7 cellular contexts compared by ENCODE assay signal in genomic region chr2:208256192-208256782, GRCh38. TPM values are rescaled to one million over a fixed set of nuclear protein-coding genes. Genes with fewer than 3 reads are reported as not detected.
A peak's percentile ranks its signal among the peaks of the same experiment; 100 is the strongest.
DNase-seq lines count a peak whose midpoint lies in the region; ATAC-seq and TF ChIP-seq lines count a peak whose summit lies in the region.

No MANE protein-coding gene starts in this region.

- peaks cover 36% of the 10 kb centered on the region for H3K4me1 ChIP-seq in Caco-2
- H3K4me1 ChIP-seq in mesendoderm (ENCODE audit: control insufficient read depth, low read depth, low read length), result peaks cover 2% of the 10 kb centered on the region

- H3K56ac ChIP-seq in mesendoderm (ENCODE audit: low read length), result no peak overlapping the region

- no peak overlapping the region for H2BK15ac ChIP-seq in mesendoderm (replicated peaks; ENCODE audit: low read depth)

- no TSS peak for BruUV-seq in Caco-2 (replicated peaks; lab: Mats Ljungman, UMichigan)

- H3K18ac ChIP-seq in mesendoderm (ENCODE audit: low read length), result no peak overlapping the region

- no peaks in the 10 kb centered on the region for H3K9me3 ChIP-seq in Caco-2

- no peaks in the 10 kb centered on the region for H3K9me3 Mint-ChIP-seq in Caco-2 (ENCODE audit: unreplicated experiment)
- no peaks in the 10 kb centered on the region for H3K9me3 Mint-ChIP-seq in activated T-helper 17 cell treated with anti-CD3 and anti-CD28 coated beads, Interleukin-2, amount 50 U/mL, for 72 hours
- H3K9me3 Mint-ChIP-seq in stimulated activated naive B cell treated with anti-CD40 and anti-IgM and Interleukin-4, amounts not matched to agents 10 μg/mL and 1 μg/mL and 100 μg/mL, for 72 hours, result no peaks in the 10 kb centered on the region

- no peak for ATAC-seq in activated T-helper 17 cell treated with anti-CD3 and anti-CD28 coated beads, Interleukin-2, amount 50 U/mL, for 72 hours (replicated peaks)
- ATAC-seq in stimulated activated naive B cell treated with anti-CD40 and anti-IgM and Interleukin-4, amounts not matched to agents 10 μg/mL and 1 μg/mL and 100 μg/mL, for 72 hours (replicated peaks), result no peak
- no peak for ATAC-seq in HG03045 (IDR thresholded peaks at IDR 0.05; ENCODE audit: unreplicated experiment)

- H3K9ac ChIP-seq in mesendoderm (ENCODE audit: low read length), result no peak overlapping the region

- TF ChIP-seq CTCF in Caco-2 (IDR thresholded peaks at IDR 0.05; ENCODE audit: insufficient read depth in 1 of 2, low read depth in 1 of 2, low read length in 1 of 2, severe bottlenecking in 1 of 2, unreplicated experiment in 1 of 2), result peak in 1 of 2 experiments; percentile 21
- peak; percentile 31 for TF ChIP-seq CTCF in GM13976 (IDR thresholded peaks at IDR 0.05; ENCODE audit: borderline replicate concordance, control extremely low read depth, extremely low read depth, insufficient read depth, missing control alignments)

- H3K23ac ChIP-seq in mesendoderm (ENCODE audit: low read length), result no peak overlapping the region

- H3K36me3 ChIP-seq in Caco-2 (ENCODE audit: control insufficient read depth, insufficient read depth, low read length), result peaks cover 2% of the 10 kb centered on the region; the same call in 1 of the 2 replicates
- H3K36me3 ChIP-seq in mesendoderm (ENCODE audit: control insufficient read depth, insufficient read depth, low read length), result no peaks in the 10 kb centered on the region

- H3K79me1 ChIP-seq in mesendoderm (ENCODE audit: low read length), result peaks cover 8% of the 10 kb centered on the region

- no peak overlapping the region for H2BK120ac ChIP-seq in mesendoderm (ENCODE audit: low read depth, low read length)

- POLR2A ChIA-PET in Caco-2 (lab: Charles Lee), result no interaction called here

- H2BK5ac ChIP-seq in mesendoderm (ENCODE audit: low read length), result no peak overlapping the region

- H3K27ac Mint-ChIP-seq in Caco-2 (ENCODE audit: unreplicated experiment), result peak overlapping the region; percentile 62
- H3K27ac Mint-ChIP-seq in activated T-helper 17 cell treated with anti-CD3 and anti-CD28 coated beads, Interleukin-2, amount 50 U/mL, for 72 hours, result peak overlapping the region; percentile 49
- H3K27ac Mint-ChIP-seq in stimulated activated naive B cell treated with anti-CD40 and anti-IgM and Interleukin-4, amounts not matched to agents 10 μg/mL and 1 μg/mL and 100 μg/mL, for 72 hours, result no peak overlapping the region

- DNase-seq in Caco-2, result peak in 1 of 2 experiments; percentile 21
- DNase-seq in GM13976 (ENCODE audit: low spot score), result no peak
- DNase-seq in mesendoderm, result peak; percentile 48
- DNase-seq in stimulated activated naive B cell treated with anti-CD40 and anti-IgM and Interleukin-4, amounts not matched to agents 10 μg/mL and 1 μg/mL and 100 μg/mL, for 72 hours, result no peak
- no peak for DNase-seq in midbrain (lab: John Stamatoyannopoulos, UW)

- no peak overlapping the region for H4K5ac ChIP-seq in mesendoderm (ENCODE audit: low read length)

- WGBS in mesendoderm (ENCODE audit: extremely low coverage, insufficient coverage, low lambda C conversion rate), result no CpG with 5 or more reads among the region's 10 CpGs

- CTCF ChIA-PET in Caco-2 (lab: Charles Lee), result interaction anchor here (2.8 kb wide), 1 partner anchor 155 kb away, joined by 32 read pairs; no protein-coding TSS in a partner anchor

- intact Hi-C loops in Caco-2 (cut with micrococcal nuclease; ENCODE audit: unreplicated experiment), result no loop called here

- H3K4me1 Mint-ChIP-seq in Caco-2 (ENCODE audit: low read depth, unreplicated experiment), result peaks cover 18% of the 10 kb centered on the region
- H3K4me1 Mint-ChIP-seq in activated T-helper 17 cell treated with anti-CD3 and anti-CD28 coated beads, Interleukin-2, amount 50 U/mL, for 72 hours, result peaks cover 9% of the 10 kb centered on the region
- H3K4me1 Mint-ChIP-seq in stimulated activated naive B cell treated with anti-CD40 and anti-IgM and Interleukin-4, amounts not matched to agents 10 μg/mL and 1 μg/mL and 100 μg/mL, for 72 hours, result peaks cover 8 to 37% of the 10 kb centered on the region in 2 donors

- no peak overlapping the region for H3K4ac ChIP-seq in mesendoderm (ENCODE audit: low read depth, low read length)

- H3K27me3 ChIP-seq in Caco-2 (replicated peaks; ENCODE audit: control insufficient read depth, insufficient read depth, low read length), result no peaks in the 10 kb centered on the region
- H3K27me3 ChIP-seq in mesendoderm (ENCODE audit: insufficient read depth, low read length, poor library complexity), result no peaks in the 10 kb centered on the region

- no peak overlapping the region for H3K4me2 ChIP-seq in mesendoderm (ENCODE audit: low read length)

- no peak overlapping the region for H3K27ac ChIP-seq in mesendoderm (ENCODE audit: low read depth, low read length)

- H3K27me3 Mint-ChIP-seq in Caco-2 (ENCODE audit: insufficient read depth, unreplicated experiment), result no peaks in the 10 kb centered on the region
- H3K27me3 Mint-ChIP-seq in activated T-helper 17 cell treated with anti-CD3 and anti-CD28 coated beads, Interleukin-2, amount 50 U/mL, for 72 hours, result no peaks in the 10 kb centered on the region
- no peaks in the 10 kb centered on the region for H3K27me3 Mint-ChIP-seq in stimulated activated naive B cell treated with anti-CD40 and anti-IgM and Interleukin-4, amounts not matched to agents 10 μg/mL and 1 μg/mL and 100 μg/mL, for 72 hours

- in situ Hi-C loops in GM13976 (cut with MboI; ENCODE audit: low sequenced_read_pairs, unreplicated experiment), result no loop called here

- H3K36me3 Mint-ChIP-seq in Caco-2 (ENCODE audit: insufficient read depth, unreplicated experiment), result peaks cover 40% of the 10 kb centered on the region
- peaks cover 18% of the 10 kb centered on the region for H3K36me3 Mint-ChIP-seq in activated T-helper 17 cell treated with anti-CD3 and anti-CD28 coated beads, Interleukin-2, amount 50 U/mL, for 72 hours (ENCODE audit: low read depth)
- H3K36me3 Mint-ChIP-seq in stimulated activated naive B cell treated with anti-CD40 and anti-IgM and Interleukin-4, amounts not matched to agents 10 μg/mL and 1 μg/mL and 100 μg/mL, for 72 hours, result peaks cover 4 to 8% of the 10 kb centered on the region in 2 donors

- no peak overlapping the region for H4K8ac ChIP-seq in mesendoderm (ENCODE audit: low read depth, low read length)

- peak overlapping the region; percentile 17 for H3K4me3 Mint-ChIP-seq in Caco-2 (ENCODE audit: unreplicated experiment)
- H3K4me3 Mint-ChIP-seq in activated T-helper 17 cell treated with anti-CD3 and anti-CD28 coated beads, Interleukin-2, amount 50 U/mL, for 72 hours, result peak overlapping the region; percentile 93
- H3K4me3 Mint-ChIP-seq in stimulated activated naive B cell treated with anti-CD40 and anti-IgM and Interleukin-4, amounts not matched to agents 10 μg/mL and 1 μg/mL and 100 μg/mL, for 72 hours, result no peak overlapping the region

- H2AK5ac ChIP-seq in mesendoderm (ENCODE audit: low read length), result no peak overlapping the region

- H3K4me3 ChIP-seq in Caco-2 (ENCODE audit: low read depth, low read length) (no peak overlapping the region), mesendoderm (ENCODE audit: low read length) (no peak overlapping the region)

- peaks cover 29% of the 10 kb centered on the region for H3K79me2 ChIP-seq in mesendoderm (ENCODE audit: control insufficient read depth, insufficient read depth, low read length)

RNA-seq across cellular contexts. Expression of gene IDH1, which starts 1.4 kb away (rescaled TPM):
- total RNA-seq in Caco-2 (2022), result 265 and 293 TPM in 2 replicates
- 10 to 100 TPM; 17.0 to 34.3 TPM for total RNA-seq in activated T-helper 17 cell treated with anti-CD3 and anti-CD28 coated beads, Interleukin-2, amount 50 U/mL, for 72 hours
- 396 TPM for polyA plus RNA-seq in mesendoderm (2013, experiment 1 of 2)
- 398 TPM for polyA plus RNA-seq in mesendoderm (2013, experiment 2 of 2)

RNA-seq across cellular contexts. Expression of gene PIKFYVE, which starts 9.8 kb away (rescaled TPM):
- 27.9 and 31.2 TPM in 2 replicates for total RNA-seq in Caco-2 (2022)
- 10 to 100 TPM; 20.3 to 23.7 TPM for total RNA-seq in activated T-helper 17 cell treated with anti-CD3 and anti-CD28 coated beads, Interleukin-2, amount 50 U/mL, for 72 hours
- polyA plus RNA-seq in mesendoderm (2013, experiment 1 of 2), result 14.3 TPM
- polyA plus RNA-seq in mesendoderm (2013, experiment 2 of 2), result 14.6 TPM

Comparison
In these comparisons a context has a peak if more than half of its experiments do, and no peak if none do; other contexts are left out.
1. H3K4me3 Mint-ChIP-seq: peak in Caco-2 (single experiment) and activated T-helper 17 cell treated with anti-CD3 and anti-CD28 coated beads, Interleukin-2, amount 50 U/mL, for 72 hours (single experiment); none in stimulated activated naive B cell treated with anti-CD40 and anti-IgM and Interleukin-4, amounts not matched to agents 10 μg/mL and 1 μg/mL and 100 μg/mL, for 72 hours (0 of 2).